20 cellular contexts compared by ENCODE assay signal in the genomic region with DNA sequence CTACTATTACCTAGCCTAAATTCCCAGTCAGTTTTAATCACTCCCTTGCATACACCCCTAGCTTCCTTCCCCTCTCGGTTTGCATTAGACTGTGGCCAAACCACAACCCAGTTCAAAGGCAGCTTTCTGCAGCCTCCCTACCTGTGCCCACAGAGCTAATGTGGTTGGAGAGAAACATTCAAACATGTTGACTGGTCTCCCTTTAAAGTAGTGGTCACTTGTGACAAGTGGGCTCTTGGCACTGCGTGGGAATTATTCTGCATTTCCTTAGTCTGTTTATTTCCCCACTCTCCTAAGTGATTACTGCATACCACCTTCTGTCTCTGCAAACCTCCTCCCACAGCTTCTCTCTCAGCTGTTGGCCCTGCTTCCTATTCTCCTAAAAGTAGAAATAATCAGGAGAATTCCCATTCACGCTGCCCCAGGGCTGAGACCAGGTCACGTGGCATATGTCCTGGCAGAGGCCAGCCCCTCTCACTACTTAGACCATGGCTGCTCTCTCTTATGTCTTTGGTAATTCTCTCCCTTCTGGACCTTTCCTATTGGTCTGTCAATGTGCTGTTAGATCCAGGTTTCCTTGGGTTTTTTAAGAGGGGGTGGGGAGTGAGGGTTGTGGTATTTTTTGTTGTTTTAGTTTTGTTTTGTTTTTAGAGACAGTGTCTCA. TPM values are rescaled to one million over a fixed set of nuclear protein-coding genes. Genes with fewer than 3 reads are reported as not detected.
DNase-seq lines count a peak whose midpoint lies in the region; ATAC-seq lines count a peak whose summit lies in the region.
"Had no signal": no experiment of that assay in that cellular context is flagged by ENCODE, and none has a peak within 500 bp of the region (broad histone marks: within the 10 kb centered on the region; RNA-seq: fewer than 3 reads in every experiment).

No MANE protein-coding gene starts in this region.

- peaks cover 5% of the 10 kb centered on the region for H3K36me3 Mint-ChIP-seq in activated CD4-positive, alpha-beta T cell treated with anti-CD3 and anti-CD28 coated beads for 36 hours (ENCODE audit: low read depth)
- no peaks in the 10 kb centered on the region for H3K36me3 Mint-ChIP-seq in naive thymus-derived CD8-positive, alpha-beta T cell

- no peaks in the 10 kb centered on the region for H3K27me3 Mint-ChIP-seq in activated CD4-positive, alpha-beta T cell treated with anti-CD3 and anti-CD28 coated beads for 36 hours
- no peaks in the 10 kb centered on the region for H3K27me3 Mint-ChIP-seq in naive thymus-derived CD8-positive, alpha-beta T cell

- peak overlapping the region; percentile 19 for H3K27ac ChIP-seq in adipose tissue (ENCODE audit: low read depth, low read length)
- H3K27ac ChIP-seq: SJCRH30, thyroid gland had no signal

- no peaks in the 10 kb centered on the region for H3K4me1 Mint-ChIP-seq in activated CD4-positive, alpha-beta T cell treated with anti-CD3 and anti-CD28 coated beads for 36 hours
- H3K4me1 Mint-ChIP-seq in naive thymus-derived CD8-positive, alpha-beta T cell, result peaks cover 0 to 2% (median 0%) of the 10 kb centered on the region in 4 donors

- 36 to 82% (median 54%) methylated on average over 4 of the region's 4 CpGs for WGBS in adipose tissue, 3 donors

- no peak overlapping the region for H3K4me3 Mint-ChIP-seq in activated CD4-positive, alpha-beta T cell treated with anti-CD3 and anti-CD28 coated beads for 36 hours
- no peak overlapping the region for H3K4me3 Mint-ChIP-seq in naive thymus-derived CD8-positive, alpha-beta T cell
- H3K4me3 Mint-ChIP-seq: T-helper 2 cell treated with Interferon-gamma antibody and Interleukin-4, amounts not matched to agents 5 μg/mL and 100 μg/mL, for 36 hours had no signal

- DNase-seq in activated CD4-positive, alpha-beta T cell treated with anti-CD3 and anti-CD28 coated beads for 36 hours, result peak; percentile 25
- DNase-seq in activated CD4-positive, alpha-beta T cell treated with anti-CD3 and anti-CD28 coated beads, Interleukin-2, amount 50 U/mL, for 4 hours, result no peak
- peak in 2 of 10 donors; percentile 6 to 13 for DNase-seq in naive thymus-derived CD8-positive, alpha-beta T cell
- no peak for DNase-seq in NCI-H1092 treated with DMSO at 0.1 percent for 48 hours (lab: John Stamatoyannopoulos, UW)
- DNase-seq in DMS79 treated with DMSO at 0.1 percent for 48 hours (lab: John Stamatoyannopoulos, UW), result no peak
- DNase-seq in GOT3 (lab: John Stamatoyannopoulos, UW), result no peak
- DNase-seq: 8988T; activated CD4-positive, CD25-positive, alpha-beta regulatory T cell; activated gamma-delta T cell; aorta; hippocampal formation; KG1; kidney; OCI-M1; stimulated activated CD4-positive, alpha-beta T cell treated with anti-CD3 and anti-CD28 coated beads, Interleukin-12 subunit alpha, Interleukin-12 subunit beta, amount 100 ng/mL, for 4 hours; thyroid gland had no signal

- H3K9me3 Mint-ChIP-seq in activated CD4-positive, alpha-beta T cell treated with anti-CD3 and anti-CD28 coated beads for 36 hours (ENCODE audit: low read depth), result no peaks in the 10 kb centered on the region
- H3K9me3 Mint-ChIP-seq in naive thymus-derived CD8-positive, alpha-beta T cell, result no peaks in the 10 kb centered on the region
- H3K9me3 Mint-ChIP-seq: T-helper 2 cell treated with Interferon-gamma antibody and Interleukin-4, amounts not matched to agents 5 μg/mL and 100 μg/mL, for 36 hours had no signal

- CTCF ChIA-PET in activated CD4-positive, alpha-beta T cell treated with anti-CD3 and anti-CD28 coated beads for 36 hours (lab: Charles Lee), result interaction anchor here (0.7 kb wide), 1 partner anchor 693 kb away, joined by 3 read pairs; no protein-coding TSS in a partner anchor

- POLR2A ChIA-PET in activated CD4-positive, alpha-beta T cell treated with anti-CD3 and anti-CD28 coated beads for 36 hours (lab: Charles Lee), result no interaction called here
- POLR2A ChIA-PET in naive thymus-derived CD8-positive, alpha-beta T cell (lab: Charles Lee), result no interaction called here

- intact Hi-C loops in activated CD4-positive, alpha-beta T cell treated with anti-CD3 and anti-CD28 coated beads for 36 hours (cut with DNase I, micrococcal nuclease), result no loop called here

- H3K27ac Mint-ChIP-seq in activated CD4-positive, alpha-beta T cell treated with anti-CD3 and anti-CD28 coated beads for 36 hours, result no peak overlapping the region
- no peak overlapping the region for H3K27ac Mint-ChIP-seq in naive thymus-derived CD8-positive, alpha-beta T cell
- H3K27ac Mint-ChIP-seq: T-helper 2 cell treated with Interferon-gamma antibody and Interleukin-4, amounts not matched to agents 5 μg/mL and 100 μg/mL, for 36 hours had no signal

- peak; percentile 69 for ATAC-seq in activated CD4-positive, alpha-beta T cell treated with anti-CD3 and anti-CD28 coated beads for 36 hours
- ATAC-seq in HG03103 (IDR thresholded peaks at IDR 0.05; ENCODE audit: low read depth, unreplicated experiment), result peak; percentile 80
- ATAC-seq in naive thymus-derived CD8-positive, alpha-beta T cell, result peak; percentile 25 to 66

RNA-seq across cellular contexts. Expression of a gene that starts 38.5 kb away (rescaled TPM):
- total RNA-seq in activated CD4-positive, alpha-beta T cell treated with anti-CD3 and anti-CD28 coated beads for 36 hours, result under 1 TPM; 0.30 to 0.60 TPM
- 1 to 10 TPM in 2 of 3 donors, not detected in 1; 1.1 to 1.3 TPM for polyA plus RNA-seq in adipose tissue
- total RNA-seq in naive thymus-derived CD8-positive, alpha-beta T cell, result not detected
- 10 to 100 TPM; 28.4 to 39.2 (median 37.0) TPM for polyA plus RNA-seq in naive thymus-derived CD8-positive, alpha-beta T cell

RNA-seq across cellular contexts. Expression of a gene that starts 53.4 kb away (rescaled TPM):
- total RNA-seq in activated CD4-positive, alpha-beta T cell treated with anti-CD3 and anti-CD28 coated beads for 36 hours, result 10 to 100 TPM; 11.6 to 11.8 TPM
- 10 to 100 TPM in 1 of 3 donors, 1 to 10 TPM in 2; 6.6 to 15.4 (median 8.7) TPM for polyA plus RNA-seq in adipose tissue
- under 1 TPM; 0.23 to 0.47 TPM for total RNA-seq in naive thymus-derived CD8-positive, alpha-beta T cell
- polyA plus RNA-seq in naive thymus-derived CD8-positive, alpha-beta T cell, result under 1 TPM in 1 of 3 donors, not detected in 2; 0.09 TPM

Comparison
In these comparisons a context has a peak if more than half of its experiments do, and no peak if none do; other contexts are left out.
1. RNA of a gene that starts 53.4 kb away (total RNA-seq): 11.6 to 11.8 TPM in activated CD4-positive, alpha-beta T cell treated with anti-CD3 and anti-CD28 coated beads for 36 hours; 0.23 to 0.47 TPM in naive thymus-derived CD8-positive, alpha-beta T cell; every median in the first group is over 4 times any median in the second.
2. Peak in every context shown above with its lines, with median percentiles within 50 percentile points of each other: ATAC-seq.